1 cellular context compared by ENCODE assay signal in the genomic region with DNA sequence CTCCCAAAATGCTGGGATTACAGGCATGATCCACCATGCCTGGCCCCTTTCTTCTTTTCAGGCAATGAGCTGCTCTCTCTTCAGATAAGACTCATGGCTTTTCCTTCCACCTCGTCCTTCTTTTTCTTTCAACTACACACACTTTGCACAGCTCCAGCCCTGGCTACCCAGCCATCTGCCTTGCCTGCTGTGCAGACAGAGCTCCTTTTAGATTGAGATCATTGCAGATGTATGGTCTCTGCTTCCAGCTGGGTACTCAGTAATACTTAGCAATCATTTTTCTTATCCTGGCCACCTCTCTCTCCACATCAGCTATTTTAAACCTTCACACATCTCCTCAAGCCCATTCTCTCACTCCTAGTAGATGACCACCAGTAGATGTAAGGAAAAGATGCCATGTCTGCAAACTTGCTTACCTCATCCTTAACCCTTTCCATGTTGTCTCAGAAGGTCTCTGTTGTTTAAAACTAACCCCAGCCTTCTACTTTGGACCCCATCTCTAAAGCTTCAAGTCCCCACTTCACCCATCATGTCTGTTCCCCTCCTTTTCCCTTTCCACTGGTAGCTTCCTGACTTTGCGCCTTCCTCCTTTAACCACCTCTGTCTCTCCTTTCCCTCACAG.
TF ChIP-seq lines count a peak whose summit lies in the region.

No MANE protein-coding gene starts in this region.

TF ChIP-seq in SK-N-SH treated with all-trans-retinoic acid at 6 μM for 48 hours, 23 proteins besides CTCF, POLR2A, EP300 and RAD21 (continued from another document):
- TF ChIP-seq, protein P1, sequence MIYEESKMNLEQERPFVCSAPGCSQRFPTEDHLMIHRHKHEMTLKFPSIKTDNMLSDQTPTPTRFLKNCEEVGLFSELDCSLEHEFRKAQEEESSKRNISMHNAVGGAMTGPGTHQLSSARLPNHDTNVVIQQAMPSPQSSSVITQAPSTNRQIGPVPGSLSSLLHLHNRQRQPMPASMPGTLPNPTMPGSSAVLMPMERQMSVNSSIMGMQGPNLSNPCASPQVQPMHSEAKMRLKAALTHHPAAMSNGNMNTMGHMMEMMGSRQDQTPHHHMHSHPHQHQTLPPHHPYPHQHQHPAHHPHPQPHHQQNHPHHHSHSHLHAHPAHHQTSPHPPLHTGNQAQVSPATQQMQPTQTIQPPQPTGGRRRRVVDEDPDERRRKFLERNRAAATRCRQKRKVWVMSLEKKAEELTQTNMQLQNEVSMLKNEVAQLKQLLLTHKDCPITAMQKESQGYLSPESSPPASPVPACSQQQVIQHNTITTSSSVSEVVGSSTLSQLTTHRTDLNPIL (CRISPR knock-in tag; IDR thresholded peaks at IDR 0.05; ENCODE audit: low read depth) = no peak
- no peak for TF ChIP-seq OSR1 (CRISPR knock-in tag; IDR thresholded peaks at IDR 0.05)
- TF ChIP-seq PPARA (CRISPR knock-in tag; IDR thresholded peaks at IDR 0.05; ENCODE audit: borderline replicate concordance) = no peak
- no peak for TF ChIP-seq ESRRG (CRISPR knock-in tag; IDR thresholded peaks at IDR 0.05)
- TF ChIP-seq ISL1 (CRISPR knock-in tag; IDR thresholded peaks at IDR 0.05) = no peak
- TF ChIP-seq, protein P2, sequence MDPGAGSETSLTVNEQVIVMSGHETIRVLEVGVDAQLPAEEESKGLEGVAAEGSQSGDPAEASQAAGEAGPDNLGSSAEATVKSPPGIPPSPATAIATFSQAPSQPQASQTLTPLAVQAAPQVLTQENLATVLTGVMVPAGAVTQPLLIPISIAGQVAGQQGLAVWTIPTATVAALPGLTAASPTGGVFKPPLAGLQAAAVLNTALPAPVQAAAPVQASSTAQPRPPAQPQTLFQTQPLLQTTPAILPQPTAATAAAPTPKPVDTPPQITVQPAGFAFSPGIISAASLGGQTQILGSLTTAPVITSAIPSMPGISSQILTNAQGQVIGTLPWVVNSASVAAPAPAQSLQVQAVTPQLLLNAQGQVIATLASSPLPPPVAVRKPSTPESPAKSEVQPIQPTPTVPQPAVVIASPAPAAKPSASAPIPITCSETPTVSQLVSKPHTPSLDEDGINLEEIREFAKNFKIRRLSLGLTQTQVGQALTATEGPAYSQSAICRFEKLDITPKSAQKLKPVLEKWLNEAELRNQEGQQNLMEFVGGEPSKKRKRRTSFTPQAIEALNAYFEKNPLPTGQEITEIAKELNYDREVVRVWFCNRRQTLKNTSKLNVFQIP (CRISPR knock-in tag; IDR thresholded peaks at IDR 0.05; ENCODE audit: borderline replicate concordance, low read depth) = no peak
TF ChIP-seq in SK-N-SH treated with all-trans-retinoic acid at 6 μM for 48 hours: peak in this region for 0.
